8 cellular contexts compared by ENCODE assay signal in the genomic region with DNA sequence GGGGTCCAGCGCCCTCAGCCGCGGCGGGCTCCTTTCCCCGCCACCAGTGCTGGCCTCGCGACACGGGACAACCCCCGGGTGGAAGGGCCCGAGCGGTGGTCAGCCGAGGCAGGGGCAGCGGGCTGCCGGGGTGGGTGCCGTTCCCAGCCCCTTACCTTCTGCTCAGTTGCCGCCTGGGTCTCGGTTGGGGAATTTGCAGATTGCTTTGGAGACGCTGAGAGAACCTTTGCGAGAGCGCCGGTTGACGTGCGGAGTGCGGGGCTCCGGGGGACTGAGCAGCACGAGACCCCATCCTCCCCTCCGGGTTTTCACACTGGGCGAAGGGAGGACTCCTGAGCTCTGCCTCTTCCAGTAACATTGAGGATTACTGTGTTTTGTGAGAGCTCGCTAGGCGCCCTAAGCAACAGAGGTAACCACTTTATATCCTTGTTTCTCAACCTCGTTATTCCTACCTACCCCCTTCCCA. TPM values are rescaled to one million over a fixed set of nuclear protein-coding genes. Genes with fewer than 3 reads are reported as not detected.
DNase-seq lines count a peak whose midpoint lies in the region; ATAC-seq, FAIRE-seq and TF ChIP-seq lines count a peak whose summit lies in the region.

No MANE protein-coding gene starts in this region.

- H3K9me1 ChIP-seq in K562 (ENCODE audit: control insufficient read depth, insufficient read depth, low read length), result no peaks in the 10 kb centered on the region

- no peak for DNase-seq in heart left ventricle
- DNase-seq in Right ventricle myocardium superior, result no peak
- DNase-seq in K562 (ENCODE audit: extremely low read depth in 1 of 4, low spot score in 3 of 4), result no peak
- DNase-seq in lower leg skin (ENCODE audit: low spot score in 2 of 2), result no peak
- no peak for DNase-seq in NCI-H2081 treated with DMSO at 0.1 percent for 48 hours (lab: John Stamatoyannopoulos, UW)
- DNase-seq in cerebellar nuclear complex (lab: John Stamatoyannopoulos, UW), result no peak

- H3K9me3 ChIP-seq in heart left ventricle (no peaks in the 10 kb centered on the region), K562 (replicated peaks; ENCODE audit: control insufficient read depth, insufficient read depth, low read depth, low read length) (no peaks in the 10 kb centered on the region)

- FAIRE-seq in K562 (lab: Jason Lieb, UNC), result no peak

- WGBS in heart left ventricle, 4 donors, result 2% methylated on average over 20 to 31 of the region's 31 CpGs
- WGBS in K562 (ENCODE audit: insufficient coverage, low coverage, missing lambda C conversion rate), result 2% methylated on average over 25 of the region's 31 CpGs
- 1% methylated on average over 14 to 30 of the region's 31 CpGs for WGBS in lower leg skin, 2 donors
- WGBS in urinary bladder, result 1% methylated on average over 31 of the region's 31 CpGs

- H3K27me3 ChIP-seq in heart left ventricle (no peaks in the 10 kb centered on the region), K562 (ENCODE audit: control insufficient read depth in 2 of 2, insufficient read depth in 2 of 2, low read length in 2 of 2) (no peaks in the 10 kb centered on the region)

- BruUV-seq in K562 (replicated peaks; lab: Mats Ljungman, UMichigan), result no TSS peak

- CTCF ChIA-PET in K562 (lab: Yijun Ruan, JAX; ENCODE audit: low intra/inter-chr PET ratio), result no interaction called here

- in situ Hi-C loops in K562 (cut with MboI), result no loop called here

- no peaks in the 10 kb centered on the region for H4K20me1 ChIP-seq in K562 (replicated peaks; ENCODE audit: control insufficient read depth, insufficient read depth, low read length)

- peaks cover 0 to 28% (median 3%) of the 10 kb centered on the region in 9 donors for H3K36me3 ChIP-seq in heart left ventricle
- H3K36me3 ChIP-seq in K562 (ENCODE audit: control insufficient read depth, insufficient read depth, low read length), result peaks cover 11% of the 10 kb centered on the region; the same call in 2 of the 3 replicates
- no peaks in the 10 kb centered on the region for H3K36me3 ChIP-seq in urinary bladder (ENCODE audit: insufficient read depth)

- ATAC-seq in heart left ventricle (no peak), Right ventricle myocardium superior (ENCODE audit: poor library complexity) (no peak), HG03520 (IDR thresholded peaks at IDR 0.05; ENCODE audit: unreplicated experiment) (peak; percentile 1), K562 (no peak; the same call in 2 of the 3 replicates)

- TF ChIP-seq CTCF in heart left ventricle (IDR thresholded peaks at IDR 0.05) (no peak), K562 (IDR thresholded peaks at IDR 0.05 in 2 of 3, conservative IDR thresholded peaks at IDR 0.05 in 1 of 3; ENCODE audit: insufficient read depth in 2 of 3, low read depth in 1 of 3, low read length in 3 of 3) (no peak), lower leg skin (IDR thresholded peaks at IDR 0.05) (no peak)

- peak overlapping the region; percentile 72 to 94 for H3K9ac ChIP-seq in K562 (ENCODE audit: insufficient read depth in 1 of 2, low read depth in 2 of 2, low read length in 2 of 2)

- no peak for TF ChIP-seq POLR2A in heart left ventricle (IDR thresholded peaks at IDR 0.05)
- TF ChIP-seq POLR2A in K562 (conservative IDR thresholded peaks at IDR 0.05), result no peak
- TF ChIP-seq POLR2A in lower leg skin (IDR thresholded peaks at IDR 0.05), result no peak

- no peak for TF ChIP-seq EP300 in K562 (IDR thresholded peaks at IDR 0.05; ENCODE audit: low read length)

- POLR2A ChIA-PET in K562 (lab: Yijun Ruan, JAX), result interaction anchor here (0.6 to 1.0 kb wide), 5 partner anchors 10 to 737 kb away, joined by 3 to 7 read pairs (median 4); no protein-coding TSS in a partner anchor

- H3K79me2 ChIP-seq in K562 (ENCODE audit: control insufficient read depth, insufficient read depth, low read length), result peaks cover 20% of the 10 kb centered on the region

- peak overlapping the region; percentile 98 for H2AFZ ChIP-seq in K562 (ENCODE audit: low read depth, low read length)

- intact Hi-C loops in heart left ventricle (cut with DNase I) (loop anchor here in 5 of 10 donors (1.0 to 10.0 kb wide), 4 partner anchors 31 to 588 kb away; partner anchors contain the start of genes EMC6 (in 2 of the 5) and TAX1BP3 (in 2 of the 5)), Right ventricle myocardium superior (cut with DNase I) (no loop called here), K562 (cut with micrococcal nuclease) (loop anchor here (5.0 kb wide), 1 partner anchor 35 kb away; no protein-coding TSS in a partner anchor), lower leg skin (cut with DNase I; ENCODE audit: low total_unique reads) (no loop called here)

- H3K4me1 ChIP-seq in heart left ventricle, result peaks cover 0 to 57% (median 34%) of the 10 kb centered on the region in 12 donors
- peaks cover 21 to 31% of the 10 kb centered on the region in 2 experiments for H3K4me1 ChIP-seq in K562 (replicated peaks in 1 of 2; ENCODE audit: control insufficient read depth in 2 of 2, insufficient read depth in 2 of 2, low read length in 2 of 2)
- no peaks in the 10 kb centered on the region for H3K4me1 ChIP-seq in urinary bladder (ENCODE audit: insufficient read depth)

- H3K4me2 ChIP-seq in K562 (ENCODE audit: insufficient read depth, low read length), result peak overlapping the region; percentile 75

- peak overlapping the region; percentile 78 to 100 (median 98) for H3K4me3 ChIP-seq in heart left ventricle
- H3K4me3 ChIP-seq in K562, result peak overlapping the region; percentile 63
- H3K4me3 ChIP-seq in lower leg skin (ENCODE audit: low read depth, poor library complexity, severe bottlenecking), result peak overlapping the region; percentile 80
- H3K4me3 ChIP-seq in urinary bladder (ENCODE audit: low read depth, low read length), result peak overlapping the region; percentile 71

- no peak for TF ChIP-seq RAD21 in K562 (CRISPR knock-in tag; conservative IDR thresholded peaks at IDR 0.05 in 1 of 2, IDR thresholded peaks at IDR 0.05 in 1 of 2)

- H3K27ac ChIP-seq in heart left ventricle (peak overlapping the region; percentile 93 to 99 (median 96)), K562 (ENCODE audit: extremely low read depth, low read depth, low read length) (no peak overlapping the region), urinary bladder (ENCODE audit: low read depth) (peak overlapping the region; percentile 99)

RNA-seq across cellular contexts. Expression of gene CTNS, which starts 0.4 kb away (rescaled TPM):
- 10 to 100 TPM in 3 of 9 donors, 1 to 10 TPM in 6; 6.2 to 19.0 (median 8.7) TPM for total RNA-seq in heart left ventricle
- 10 to 100 TPM in 1 of 2 donors, 1 to 10 TPM in 1; 6.8 to 10.9 TPM for polyA plus RNA-seq in heart left ventricle
- 5.1 TPM for total RNA-seq in Right ventricle myocardium superior
- total RNA-seq in K562 (2011; cell fraction: chromatin; rRNA removed; ENCODE audit: low replicate concordance), result 9.1 and 19.9 TPM in 2 replicates
- 15.8 and 19.3 TPM in 2 replicates for total RNA-seq in K562 (2011; cell fraction: nucleolus; rRNA removed)
- total RNA-seq in K562 (2011; cell fraction: nucleoplasm; rRNA removed), result 11.6 and 13.5 TPM in 2 replicates
- 4.8 and 5.6 TPM in 2 replicates for total RNA-seq in K562 (2014; rRNA removed)
- 3.5 TPM in 2 replicates for total RNA-seq in K562 (2014; rRNA removed; fragmentation: Illumina TruSeq; extraction: Trizol)
- total RNA-seq in K562 (2015; rRNA removed; fragmentation: Illumina TruSeq; extraction: Trizol), result 4.9 and 5.8 TPM in 2 replicates
- total RNA-seq in K562 (2021), result 6.2 and 7.3 TPM in 2 replicates
- 4.2 and 4.6 TPM in 2 replicates for polyA plus RNA-seq in K562 (2011; rRNA removed)
- 5.2 and 8.5 TPM in 2 replicates for polyA plus RNA-seq in K562 (2011; cell fraction: cytosol; rRNA removed)
- 13.9 and 17.9 TPM in 2 replicates for polyA plus RNA-seq in K562 (2011; cell fraction: nucleus; rRNA removed)
- polyA plus RNA-seq in K562 (2012), result 6.4 and 12.1 TPM in 2 replicates
- polyA plus RNA-seq in K562 (2014; fragmentation: Illumina TruSeq; extraction: Trizol), result 6.7 and 7.8 TPM in 2 replicates
- 1 to 10 TPM in 1 of 2 experiments, under 1 TPM in 1; 0.66 to 1.0 TPM for polyA plus RNA-seq in K562 (2014; fragmentation: Nextera tagmentation; extraction: Ambion mirVana)
- polyA plus RNA-seq in K562 (2014; rRNA removed), result 6.0 and 8.4 TPM in 2 replicates
- polyA minus RNA-seq in K562 (2011; rRNA and poly(A)+ RNA removed), result 3.3 and 5.8 TPM in 2 replicates
- 2.8 and 3.9 TPM in 2 replicates for polyA minus RNA-seq in K562 (2011; cell fraction: cytosol; rRNA and poly(A)+ RNA removed)
- 3.4 and 4.1 TPM in 2 replicates for polyA minus RNA-seq in K562 (2011; cell fraction: nucleus; rRNA and poly(A)+ RNA removed)
- 10 to 100 TPM; 23.7 to 40.0 (median 29.6) TPM for total RNA-seq in lower leg skin
- total RNA-seq in urinary bladder, result 10.6 TPM
- 13.8 TPM for polyA plus RNA-seq in urinary bladder

RNA-seq across cellular contexts. Expression of gene SHPK, which starts 0.9 kb away (rescaled TPM):
- 1 to 10 TPM; 2.5 to 7.3 (median 3.6) TPM for total RNA-seq in heart left ventricle
- polyA plus RNA-seq in heart left ventricle, result 1 to 10 TPM; 2.9 to 3.7 TPM
- total RNA-seq in Right ventricle myocardium superior, result 4.7 TPM
- 13.0 and 29.8 TPM in 2 replicates for total RNA-seq in K562 (2011; cell fraction: chromatin; rRNA removed; ENCODE audit: low replicate concordance)
- 18.3 and 19.6 TPM in 2 replicates for total RNA-seq in K562 (2011; cell fraction: nucleolus; rRNA removed)
- 12.8 and 15.2 TPM in 2 replicates for total RNA-seq in K562 (2011; cell fraction: nucleoplasm; rRNA removed)
- 16.3 and 20.2 TPM in 2 replicates for total RNA-seq in K562 (2014; rRNA removed)
- 7.2 and 10.0 TPM in 2 replicates for total RNA-seq in K562 (2014; rRNA removed; fragmentation: Illumina TruSeq; extraction: Trizol)
- 11.8 and 12.3 TPM in 2 replicates for total RNA-seq in K562 (2015; rRNA removed; fragmentation: Illumina TruSeq; extraction: Trizol)
- total RNA-seq in K562 (2021), result 14.2 and 14.9 TPM in 2 replicates
- 12.6 and 13.1 TPM in 2 replicates for polyA plus RNA-seq in K562 (2011; rRNA removed)
- polyA plus RNA-seq in K562 (2011; cell fraction: cytosol; rRNA removed), result 17.7 and 23.1 TPM in 2 replicates
- polyA plus RNA-seq in K562 (2011; cell fraction: nucleus; rRNA removed), result 5.7 and 9.0 TPM in 2 replicates
- polyA plus RNA-seq in K562 (2012), result 9.8 and 10.4 TPM in 2 replicates
- polyA plus RNA-seq in K562 (2014; fragmentation: Illumina TruSeq; extraction: Trizol), result 12.2 and 12.8 TPM in 2 replicates
- 1 to 10 TPM; 2.5 to 2.6 TPM for polyA plus RNA-seq in K562 (2014; fragmentation: Nextera tagmentation; extraction: Ambion mirVana)
- polyA plus RNA-seq in K562 (2014; rRNA removed), result 10.5 and 11.2 TPM in 2 replicates
- polyA minus RNA-seq in K562 (2011; rRNA and poly(A)+ RNA removed), result 13.5 and 19.8 TPM in 2 replicates
- 15.0 and 15.7 TPM in 2 replicates for polyA minus RNA-seq in K562 (2011; cell fraction: cytosol; rRNA and poly(A)+ RNA removed)
- 4.7 and 6.9 TPM in 2 replicates for polyA minus RNA-seq in K562 (2011; cell fraction: nucleus; rRNA and poly(A)+ RNA removed)
- total RNA-seq in lower leg skin, result 10 to 100 TPM; 18.2 to 30.3 (median 23.1) TPM
- 12.6 TPM for total RNA-seq in urinary bladder
- 8.0 TPM for polyA plus RNA-seq in urinary bladder

RNA-seq across cellular contexts. Expression of gene TRPV1, which starts 27.7 kb away (rescaled TPM):
- total RNA-seq in heart left ventricle, result 1 to 10 TPM; 2.0 to 4.5 (median 3.3) TPM
- polyA plus RNA-seq in heart left ventricle, result 1 to 10 TPM; 1.9 to 4.9 TPM
- 4.0 TPM for total RNA-seq in Right ventricle myocardium superior
- total RNA-seq in K562 (2011; cell fraction: chromatin; rRNA removed; ENCODE audit: low replicate concordance), result 0.83 and 2.1 TPM in 2 replicates
- total RNA-seq in K562 (2011; cell fraction: nucleolus; rRNA removed), result 0.83 and 1.1 TPM in 2 replicates
- total RNA-seq in K562 (2011; cell fraction: nucleoplasm; rRNA removed), result 0.44 and 1.9 TPM in 2 replicates
- 0.08 TPM in 1 of 2 replicates, not detected in the other for total RNA-seq in K562 (2014; rRNA removed)
- 0.11 TPM in 1 of 2 replicates, not detected in the other for total RNA-seq in K562 (2014; rRNA removed; fragmentation: Illumina TruSeq; extraction: Trizol)
- total RNA-seq in K562 (2015; rRNA removed; fragmentation: Illumina TruSeq; extraction: Trizol), result 0.15 TPM in 1 of 2 replicates, not detected in the other
- 0.11 and 0.20 TPM in 2 replicates for total RNA-seq in K562 (2021)
- 0.12 and 0.18 TPM in 2 replicates for polyA plus RNA-seq in K562 (2011; rRNA removed)
- polyA plus RNA-seq in K562 (2011; cell fraction: cytosol; rRNA removed), result 0.09 and 0.27 TPM in 2 replicates
- 0.38 and 0.42 TPM in 2 replicates for polyA plus RNA-seq in K562 (2011; cell fraction: nucleus; rRNA removed)
- 0.13 and 0.58 TPM in 2 replicates for polyA plus RNA-seq in K562 (2012)
- polyA plus RNA-seq in K562 (2014; fragmentation: Illumina TruSeq; extraction: Trizol), result 0.09 and 0.12 TPM in 2 replicates
- under 1 TPM in 1 of 2 experiments, not detected in 1; 0.01 TPM for polyA plus RNA-seq in K562 (2014; fragmentation: Nextera tagmentation; extraction: Ambion mirVana)
- 0.09 and 0.12 TPM in 2 replicates for polyA plus RNA-seq in K562 (2014; rRNA removed)
- 0.48 TPM in 1 of 2 replicates, not detected in the other for polyA minus RNA-seq in K562 (2011; rRNA and poly(A)+ RNA removed)
- polyA minus RNA-seq in K562 (2011; cell fraction: cytosol; rRNA and poly(A)+ RNA removed), result 0.91 TPM in 1 of 2 replicates, not detected in the other
- 0.27 and 0.44 TPM in 2 replicates for polyA minus RNA-seq in K562 (2011; cell fraction: nucleus; rRNA and poly(A)+ RNA removed)
- 1 to 10 TPM; 4.3 to 7.9 (median 5.2) TPM for total RNA-seq in lower leg skin
- total RNA-seq in urinary bladder, result 4.5 TPM
- 4.0 TPM for polyA plus RNA-seq in urinary bladder

RNA-seq across cellular contexts. Expression of gene TAX1BP3, which starts 31.4 kb away (rescaled TPM):
- 100 to 1,000 TPM; 122 to 291 (median 177) TPM for total RNA-seq in heart left ventricle
- polyA plus RNA-seq in heart left ventricle, result 100 to 1,000 TPM; 131 to 203 TPM
- 149 TPM for total RNA-seq in Right ventricle myocardium superior
- total RNA-seq in K562 (2011; cell fraction: chromatin; rRNA removed; ENCODE audit: low replicate concordance), result 6.8 and 15.3 TPM in 2 replicates
- 6.2 and 10.7 TPM in 2 replicates for total RNA-seq in K562 (2011; cell fraction: nucleolus; rRNA removed)
- 6.9 and 7.4 TPM in 2 replicates for total RNA-seq in K562 (2011; cell fraction: nucleoplasm; rRNA removed)
- 10.9 and 17.5 TPM in 2 replicates for total RNA-seq in K562 (2014; rRNA removed)
- total RNA-seq in K562 (2014; rRNA removed; fragmentation: Illumina TruSeq; extraction: Trizol), result 4.1 and 4.4 TPM in 2 replicates
- 7.9 and 8.2 TPM in 2 replicates for total RNA-seq in K562 (2015; rRNA removed; fragmentation: Illumina TruSeq; extraction: Trizol)
- 14.5 and 15.4 TPM in 2 replicates for total RNA-seq in K562 (2021)
- polyA plus RNA-seq in K562 (2011; rRNA removed), result 6.2 and 10.7 TPM in 2 replicates
- 17.1 and 21.8 TPM in 2 replicates for polyA plus RNA-seq in K562 (2011; cell fraction: cytosol; rRNA removed)
- 9.7 and 10.7 TPM in 2 replicates for polyA plus RNA-seq in K562 (2011; cell fraction: nucleus; rRNA removed)
- 13.4 and 18.9 TPM in 2 replicates for polyA plus RNA-seq in K562 (2012)
- 5.8 and 13.9 TPM in 2 replicates for polyA plus RNA-seq in K562 (2014; fragmentation: Illumina TruSeq; extraction: Trizol)
- polyA plus RNA-seq in K562 (2014; fragmentation: Nextera tagmentation; extraction: Ambion mirVana), result 1 to 10 TPM in 1 of 2 experiments, under 1 TPM in 1; 0.99 to 2.5 TPM
- polyA plus RNA-seq in K562 (2014; rRNA removed), result 6.4 and 8.5 TPM in 2 replicates
- polyA minus RNA-seq in K562 (2011; rRNA and poly(A)+ RNA removed), result 4.4 and 4.6 TPM in 2 replicates
- polyA minus RNA-seq in K562 (2011; cell fraction: cytosol; rRNA and poly(A)+ RNA removed), result 12.2 and 13.9 TPM in 2 replicates
- polyA minus RNA-seq in K562 (2011; cell fraction: nucleus; rRNA and poly(A)+ RNA removed), result 3.5 and 5.0 TPM in 2 replicates
- 100 to 1,000 TPM in 3 of 4 donors, 10 to 100 TPM in 1; 90.5 to 181 (median 153) TPM for total RNA-seq in lower leg skin
- 64.2 TPM for total RNA-seq in urinary bladder
- polyA plus RNA-seq in urinary bladder, result 129 TPM

RNA-seq across cellular contexts. Expression of gene EMC6, which starts 31.7 kb away (rescaled TPM):
- total RNA-seq in heart left ventricle (10 to 100 TPM; 24.2 to 78.2 (median 51.9) TPM), Right ventricle myocardium superior (64.6 TPM), K562 (2014; rRNA removed) (27.7 and 40.0 TPM in 2 replicates), K562 (2014; rRNA removed; fragmentation: Illumina TruSeq; extraction: Trizol) (17.6 and 18.8 TPM in 2 replicates), K562 (2015; rRNA removed; fragmentation: Illumina TruSeq; extraction: Trizol) (31.7 and 34.3 TPM in 2 replicates), K562 (2021) (57.3 and 57.8 TPM in 2 replicates), lower leg skin (10 to 100 TPM in 2 of 4 donors, 1 to 10 TPM in 2; 5.6 to 19.3 (median 10.6) TPM), urinary bladder (7.8 TPM)
- polyA plus RNA-seq in heart left ventricle (100 to 1,000 TPM; 141 to 190 TPM), K562 (2011; rRNA removed) (22.8 and 24.3 TPM in 2 replicates), K562 (2014; fragmentation: Illumina TruSeq; extraction: Trizol) (24.9 and 28.6 TPM in 2 replicates), K562 (2014; fragmentation: Nextera tagmentation; extraction: Ambion mirVana) (1 to 10 TPM; 2.9 to 6.8 TPM), K562 (2014; rRNA removed) (136 and 159 TPM in 2 replicates), urinary bladder (77.1 TPM)
- 4.0 and 10.0 TPM in 2 replicates for total RNA-seq in K562 (2011; cell fraction: chromatin; rRNA removed; ENCODE audit: low replicate concordance)
- total RNA-seq in K562 (2011; cell fraction: nucleolus; rRNA removed), result 19.6 and 26.2 TPM in 2 replicates
- total RNA-seq in K562 (2011; cell fraction: nucleoplasm; rRNA removed), result 12.8 and 13.0 TPM in 2 replicates
- polyA plus RNA-seq in K562 (2011; cell fraction: cytosol; rRNA removed), result 57.6 and 175 TPM in 2 replicates
- polyA plus RNA-seq in K562 (2011; cell fraction: nucleus; rRNA removed), result 17.9 and 22.6 TPM in 2 replicates
- polyA plus RNA-seq in K562 (2012), result 36.5 and 40.8 TPM in 2 replicates
- polyA minus RNA-seq in K562 (2011; rRNA and poly(A)+ RNA removed), result 3.3 TPM in 2 replicates
- polyA minus RNA-seq in K562 (2011; cell fraction: cytosol; rRNA and poly(A)+ RNA removed), result 19.3 and 19.9 TPM in 2 replicates
- polyA minus RNA-seq in K562 (2011; cell fraction: nucleus; rRNA and poly(A)+ RNA removed), result 6.3 and 8.0 TPM in 2 replicates
